18 cellular contexts compared by ENCODE assay signal in the genomic region with DNA sequence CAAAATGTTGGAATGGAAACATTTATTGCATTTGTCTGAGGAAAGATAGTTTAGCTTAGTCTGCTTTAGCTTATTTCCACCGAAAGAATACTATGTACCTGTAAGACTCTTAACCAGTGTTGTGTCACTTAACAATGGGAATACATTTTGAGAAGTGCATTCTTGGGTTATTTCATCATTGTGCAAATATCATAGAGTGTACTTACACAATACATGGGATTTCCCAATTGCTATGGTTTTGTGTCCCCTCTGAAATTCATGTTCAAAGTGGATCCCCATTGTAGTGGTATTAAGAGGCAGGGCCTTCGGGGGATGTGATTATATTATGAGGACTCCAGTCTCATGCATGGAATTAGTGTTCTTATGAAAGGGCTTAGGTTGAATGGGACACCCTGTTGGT.
A peak's percentile ranks its signal among the peaks of the same experiment; 100 is the strongest.
DNase-seq lines count a peak whose midpoint lies in the region; ATAC-seq, FAIRE-seq and TF ChIP-seq lines count a peak whose summit lies in the region.
"Had no signal": no experiment of that assay in that cellular context is flagged by ENCODE, and none has a peak within 500 bp of the region (broad histone marks: within the 10 kb centered on the region; RNA-seq: fewer than 3 reads in every experiment).

No MANE protein-coding gene starts in this region.

- H3K27ac ChIP-seq in A549 (peak overlapping the region; percentile 45 to 64; a peak in 4 of 6 replicates), RWPE2 (ENCODE audit: poor library complexity, severe bottlenecking) (peak overlapping the region; percentile 68), esophagus squamous epithelium (no peak overlapping the region)
- H3K27ac ChIP-seq: right atrium auricular region had no signal

- H3K9me3 ChIP-seq in A549: no peaks in the 10 kb centered on the region
- no peaks in the 10 kb centered on the region for H3K9me3 ChIP-seq in RWPE2 (ENCODE audit: severe bottlenecking)
- no peaks in the 10 kb centered on the region for H3K9me3 ChIP-seq in esophagus squamous epithelium
- H3K9me3 ChIP-seq: right atrium auricular region had no signal

- no peak for TF ChIP-seq CTCF in A549 (IDR thresholded peaks at IDR 0.05)
- no peak for TF ChIP-seq CTCF in RWPE2 (IDR thresholded peaks at IDR 0.05; ENCODE audit: poor library complexity, severe bottlenecking)
- no peak for TF ChIP-seq CTCF in fibroblast of the aortic adventitia (IDR thresholded peaks at IDR 0.05; ENCODE audit: insufficient read depth, low read length)
- no peak for TF ChIP-seq CTCF in esophagus squamous epithelium (IDR thresholded peaks at IDR 0.05)

- H3K4me3 ChIP-seq in A549 (no peak overlapping the region), RWPE2 (ENCODE audit: severe bottlenecking) (no peak overlapping the region), fibroblast of the aortic adventitia (ENCODE audit: low read depth, low read length) (no peak overlapping the region), esophagus squamous epithelium (no peak overlapping the region)
- H3K4me3 ChIP-seq: right atrium auricular region had no signal

- ATAC-seq in A549: peak in 1 of 2 experiments; percentile 35; a peak in 1 of 6 replicates
- peak; percentile 79 for ATAC-seq in RWPE2 (ENCODE audit: low read depth)
- no peak for ATAC-seq in activated CD4-positive, CD25-positive, alpha-beta regulatory T cell treated with anti-CD3 and anti-CD28 coated beads, Interleukin-2, amount 50 U/mL, for 24 hours
- no peak for ATAC-seq in HG03432 (IDR thresholded peaks at IDR 0.05; ENCODE audit: unreplicated experiment)
- ATAC-seq: stimulated activated memory B cell treated with anti-CD40 and anti-IgM and Interleukin-4, amounts not matched to agents 10 μg/mL and 1 μg/mL and 100 μg/mL, for 72 hours had no signal

- TF ChIP-seq RAD21 in A549 (conservative IDR thresholded peaks at IDR 0.05 in 1 of 2, IDR thresholded peaks at IDR 0.05 in 1 of 2): no peak

- H3K4me1 ChIP-seq in A549 (peaks cover 44% of the 10 kb centered on the region), RWPE2 (ENCODE audit: insufficient read depth, poor library complexity, severe bottlenecking) (peaks cover 31% of the 10 kb centered on the region), esophagus squamous epithelium (peaks cover 0 to 7% (median 0%) of the 10 kb centered on the region in 3 donors)
- H3K4me1 ChIP-seq: right atrium auricular region had no signal

- H3K36me3 ChIP-seq in RWPE2 (ENCODE audit: low read depth) (no peaks in the 10 kb centered on the region), esophagus squamous epithelium (no peaks in the 10 kb centered on the region)
- H3K36me3 ChIP-seq: right atrium auricular region had no signal

- TF ChIP-seq POLR2A in A549 (IDR thresholded peaks at IDR 0.05; ENCODE audit: low read length) (no peak), esophagus squamous epithelium (IDR thresholded peaks at IDR 0.05) (no peak)

- 56% methylated on average over 2 of the region's 2 CpGs for WGBS in A549 (ENCODE audit: missing lambda C conversion rate)
- WGBS in esophagus squamous epithelium, 2 donors: 35 to 55% methylated on average over 2 of the region's 2 CpGs

- CTCF ChIA-PET in A549 (lab: Yijun Ruan, JAX): no interaction called here

- H3K4me2 ChIP-seq in A549: peak overlapping the region; percentile 48; the same call in 2 of the 3 replicates

- no peak for FAIRE-seq in A549 (lab: Jason Lieb, UNC)

- intact Hi-C loops in esophagus squamous epithelium (cut with DNase I): no loop called here

- POLR2A ChIA-PET in A549 (lab: Yijun Ruan, JAX): no interaction called here

- TF ChIP-seq EP300 in A549 (IDR thresholded peaks at IDR 0.05): no peak

- H3K27me3 ChIP-seq in RWPE2 (ENCODE audit: insufficient read depth, poor library complexity, severe bottlenecking): no peaks in the 10 kb centered on the region
- no peaks in the 10 kb centered on the region for H3K27me3 ChIP-seq in esophagus squamous epithelium
- H3K27me3 ChIP-seq: right atrium auricular region had no signal

- DNase-seq in A549 (ENCODE audit: low read depth in 1 of 2, low spot score in 1 of 2) (peak in 1 of 2 experiments; percentile 30), HCEC 1CT (peak; percentile 49), RWPE2 (ENCODE audit: low spot score) (no peak), fibroblast of the aortic adventitia (ENCODE audit: low read depth) (peak; percentile 45), LoVo (ENCODE audit: low spot score) (no peak), esophagus squamous epithelium (lab: John Stamatoyannopoulos, UW) (no peak)
- DNase-seq: activated CD4-positive, alpha-beta T cell treated with anti-CD3 and anti-CD28 coated beads, Interleukin-2, amount 50 U/mL, for 4 hours; aorta; CD4-positive, alpha-beta memory T cell; DMS79; Karpas-422; NCI-H446 treated with DMSO at 0.1 percent for 48 hours; Right ventricle myocardium superior; T-helper 1 cell had no signal

TF ChIP-seq in A549, 52 proteins besides CTCF, POLR2A, EP300 and RAD21:
- TF ChIP-seq CEBPB (IDR thresholded peaks at IDR 0.05) (peak; percentile 90 to 97), HOXB5 (CRISPR knock-in tag; IDR thresholded peaks at IDR 0.05) (no peak), BHLHE40 (IDR thresholded peaks at IDR 0.05; ENCODE audit: low read depth, low read length) (no peak), USF2 (IDR thresholded peaks at IDR 0.05) (no peak), CBX2 (IDR thresholded peaks at IDR 0.05; ENCODE audit: borderline replicate concordance, low read depth) (no peak), PHF8 (IDR thresholded peaks at IDR 0.05; ENCODE audit: borderline replicate concordance, low read depth) (no peak), GATA3 (IDR thresholded peaks at IDR 0.05; ENCODE audit: borderline replicate concordance) (0 out of 2 replicates have a peak, but pooled peaks have one; percentile 28), HES2 (IDR thresholded peaks at IDR 0.05) (0 out of 2 replicates have a peak, but pooled peaks have one; percentile 47), FOSL2 (IDR thresholded peaks at IDR 0.05) (no peak), FOSL2 (CRISPR knock-in tag; IDR thresholded peaks at IDR 0.05) (peak; percentile 49), CBX8 (IDR thresholded peaks at IDR 0.05) (no peak), RFX5 (IDR thresholded peaks at IDR 0.05) (no peak), JUNB (IDR thresholded peaks at IDR 0.05) (peak; percentile 44; the same call in 1 of the 2 replicates), ZNF302 (CRISPR knock-in tag; IDR thresholded peaks at IDR 0.05) (no peak)
TF ChIP-seq in A549: peak in this region for 5.

Comparison
In these comparisons a context has a peak if more than half of its experiments do, and no peak if none do; other contexts are left out.
1. DNase-seq: peak in HCEC 1CT (single experiment) and fibroblast of the aortic adventitia (single experiment); none in RWPE2 (single experiment), LoVo (single experiment) and esophagus squamous epithelium (single experiment).
2. H3K27ac ChIP-seq: peak in A549 (2 of 2) and RWPE2 (single experiment); none in esophagus squamous epithelium (0 of 4).